In the genomic region with DNA sequence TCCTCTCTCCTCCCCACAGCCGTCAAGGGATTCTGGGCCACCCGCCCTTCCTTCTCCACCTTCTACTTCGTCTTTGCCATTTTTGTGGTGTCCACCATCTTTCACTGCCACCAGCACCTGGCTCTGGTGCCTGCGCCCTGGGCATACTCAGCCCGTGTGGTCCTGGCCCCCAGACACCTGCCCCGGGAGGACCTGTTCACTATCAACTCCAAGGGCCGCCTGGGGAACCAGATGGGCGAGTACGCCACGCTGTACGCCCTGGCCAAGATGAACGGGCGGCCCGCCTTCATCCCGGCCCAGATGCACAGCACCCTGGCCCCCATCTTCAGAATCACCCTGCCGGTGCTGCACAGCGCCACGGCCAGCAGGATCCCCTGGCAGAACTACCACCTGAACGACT, we compare ENCODE assay signal across 9 cellular contexts. TPM values are rescaled to one million over a fixed set of nuclear protein-coding genes. Genes with fewer than 3 reads are reported as not detected.
"Had no signal": no experiment of that assay in that cellular context is flagged by ENCODE, and none has a peak within 500 bp of the region (broad histone marks: within the 10 kb centered on the region; RNA-seq: fewer than 3 reads in every experiment).

No MANE protein-coding gene starts in this region.

RNA-seq across cellular contexts. Expression of a gene that starts 7.2 kb away (rescaled TPM):
- total RNA-seq: hepatocyte, kidney epithelial cell, left ventricle myocardium superior, lung microvascular endothelial cell had no signal

RNA-seq across cellular contexts. Expression of a gene that starts 15.8 kb away (rescaled TPM):
- total RNA-seq: left cardiac atrium, left lobe of liver, left ventricle myocardium inferior, left ventricle myocardium superior, lung microvascular endothelial cell, mononuclear cell, myocyte had no signal
